Comparison of ENCODE assay signal across 1 cellular context in genomic region chr10:13654846-13655245, GRCh38.
TF ChIP-seq lines count a peak whose summit lies in the region.

No MANE protein-coding gene starts in this region.

TF ChIP-seq in GM12878, 131 proteins besides CTCF, POLR2A, EP300 and RAD21 (continued from another document):
- no peak for TF ChIP-seq PRDM15 (CRISPR knock-in tag; IDR thresholded peaks at IDR 0.05)
- TF ChIP-seq POLR2AphosphoS5 (IDR thresholded peaks at IDR 0.05; ENCODE audit: low read length): no peak; the same call in 1 of the 2 replicates
- TF ChIP-seq, protein P1, sequence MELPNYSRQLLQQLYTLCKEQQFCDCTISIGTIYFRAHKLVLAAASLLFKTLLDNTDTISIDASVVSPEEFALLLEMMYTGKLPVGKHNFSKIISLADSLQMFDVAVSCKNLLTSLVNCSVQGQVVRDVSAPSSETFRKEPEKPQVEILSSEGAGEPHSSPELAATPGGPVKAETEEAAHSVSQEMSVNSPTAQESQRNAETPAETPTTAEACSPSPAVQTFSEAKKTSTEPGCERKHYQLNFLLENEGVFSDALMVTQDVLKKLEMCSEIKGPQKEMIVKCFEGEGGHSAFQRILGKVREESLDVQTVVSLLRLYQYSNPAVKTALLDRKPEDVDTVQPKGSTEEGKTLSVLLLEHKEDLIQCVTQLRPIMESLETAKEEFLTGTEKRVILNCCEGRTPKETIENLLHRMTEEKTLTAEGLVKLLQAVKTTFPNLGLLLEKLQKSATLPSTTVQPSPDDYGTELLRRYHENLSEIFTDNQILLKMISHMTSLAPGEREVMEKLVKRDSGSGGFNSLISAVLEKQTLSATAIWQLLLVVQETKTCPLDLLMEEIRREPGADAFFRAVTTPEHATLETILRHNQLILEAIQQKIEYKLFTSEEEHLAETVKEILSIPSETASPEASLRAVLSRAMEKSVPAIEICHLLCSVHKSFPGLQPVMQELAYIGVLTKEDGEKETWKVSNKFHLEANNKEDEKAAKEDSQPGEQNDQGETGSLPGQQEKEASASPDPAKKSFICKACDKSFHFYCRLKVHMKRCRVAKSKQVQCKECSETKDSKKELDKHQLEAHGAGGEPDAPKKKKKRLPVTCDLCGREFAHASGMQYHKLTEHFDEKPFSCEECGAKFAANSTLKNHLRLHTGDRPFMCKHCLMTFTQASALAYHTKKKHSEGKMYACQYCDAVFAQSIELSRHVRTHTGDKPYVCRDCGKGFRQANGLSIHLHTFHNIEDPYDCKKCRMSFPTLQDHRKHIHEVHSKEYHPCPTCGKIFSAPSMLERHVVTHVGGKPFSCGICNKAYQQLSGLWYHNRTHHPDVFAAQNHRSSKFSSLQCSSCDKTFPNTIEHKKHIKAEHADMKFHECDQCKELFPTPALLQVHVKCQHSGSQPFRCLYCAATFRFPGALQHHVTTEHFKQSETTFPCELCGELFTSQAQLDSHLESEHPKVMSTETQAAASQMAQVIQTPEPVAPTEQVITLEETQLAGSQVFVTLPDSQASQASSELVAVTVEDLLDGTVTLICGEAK (IDR thresholded peaks at IDR 0.05; ENCODE audit: borderline replicate concordance): no peak
- TF ChIP-seq CEBPB (IDR thresholded peaks at IDR 0.05; ENCODE audit: borderline replicate concordance in 1 of 2, low read depth in 2 of 2, low read length in 2 of 2): no peak
- TF ChIP-seq ASH2L (IDR thresholded peaks at IDR 0.05; ENCODE audit: borderline replicate concordance, low read depth): no peak
- TF ChIP-seq KDM1A (IDR thresholded peaks at IDR 0.05; ENCODE audit: borderline replicate concordance): no peak
- no peak for TF ChIP-seq POLR2AphosphoS2 (IDR thresholded peaks at IDR 0.05; ENCODE audit: low read depth, low read length)
TF ChIP-seq in GM12878: peak in this region for 0.
